In genomic region chr12:31728289-31728916, GRCh38 we compare ENCODE assay signal across 8 cellular contexts. TPM values are rescaled to one million over a fixed set of nuclear protein-coding genes. Genes with fewer than 3 reads are reported as not detected.
DNase-seq lines count a peak whose midpoint lies in the region; ATAC-seq and TF ChIP-seq lines count a peak whose summit lies in the region.

No MANE protein-coding gene starts in this region.

- intact Hi-C loops in CD14-positive monocyte (cut with micrococcal nuclease) (loop anchor here in 1 of 2 donors (5.0 kb wide), 3 partner anchors 39 to 104 kb away; no protein-coding TSS in a partner anchor), MCF 10A (cut with micrococcal nuclease) (loop anchor here (1.0 kb wide), 1 partner anchor 231 kb away; the partner anchor contains the start of gene RESF1), left colon (cut with DNase I, micrococcal nuclease) (no loop called here)

- ATAC-seq in left colon (peak; percentile 32), HG03521 (IDR thresholded peaks at IDR 0.05; ENCODE audit: unreplicated experiment) (no peak), GM18909 (IDR thresholded peaks at IDR 0.05; ENCODE audit: poor library complexity, unreplicated experiment) (no peak)

- peak overlapping the region; percentile 99 to 100 (median 99) for H3K27ac Mint-ChIP-seq in CD14-positive monocyte
- H3K27ac Mint-ChIP-seq in MCF 10A (ENCODE audit: low read depth, unreplicated experiment), result peak overlapping the region; percentile 76

- peak overlapping the region; percentile 98 to 99 for H3K4me3 Mint-ChIP-seq in CD14-positive monocyte
- peak overlapping the region; percentile 84 for H3K4me3 Mint-ChIP-seq in MCF 10A (ENCODE audit: unreplicated experiment)

- H3K36me3 Mint-ChIP-seq in CD14-positive monocyte (peaks cover 13 to 24% of the 10 kb centered on the region in 2 donors), MCF 10A (ENCODE audit: insufficient read depth, unreplicated experiment) (peaks cover 9% of the 10 kb centered on the region)

- POLR2A ChIA-PET in MCF 10A (lab: Yijun Ruan, JAX), result interaction anchor here (0.6 to 2.2 kb wide), 11 partner anchors 12 to 637 kb away, joined by 3 to 12 read pairs (median 4); partner anchors contain the start of genes ETFBKMT and RESF1

- no peak for TF ChIP-seq CTCF in CD14-positive monocyte (IDR thresholded peaks at IDR 0.05)
- TF ChIP-seq CTCF in MCF 10A (IDR thresholded peaks at IDR 0.05; ENCODE audit: unreplicated experiment), result no peak

- BruUV-seq in MCF 10A (replicated peaks; lab: Mats Ljungman, UMichigan), result TSS peak; percentile 44

- H3K4me1 Mint-ChIP-seq in CD14-positive monocyte (peaks cover 67% of the 10 kb centered on the region), MCF 10A (ENCODE audit: insufficient read depth, unreplicated experiment) (peaks cover 14% of the 10 kb centered on the region)

- peaks cover 0 to 2% (median 0%) of the 10 kb centered on the region in 3 donors for H3K27me3 Mint-ChIP-seq in CD14-positive monocyte (ENCODE audit: low read depth in 3 of 3)
- H3K27me3 Mint-ChIP-seq in MCF 10A (ENCODE audit: insufficient read depth, unreplicated experiment), result no peaks in the 10 kb centered on the region

- TF ChIP-seq POLR2A in GM19099 (IDR thresholded peaks at IDR 0.05; ENCODE audit: extremely low read depth, insufficient read length, low read depth), result peak; percentile 57

- CTCF ChIA-PET in MCF 10A (lab: Yijun Ruan, JAX), result interaction anchor here (1.0 kb wide), 1 partner anchor 670 kb away, joined by 3 read pairs; no protein-coding TSS in a partner anchor

- DNase-seq in CD14-positive monocyte (ENCODE audit: low spot score) (no peak), NCI-H69 (lab: John Stamatoyannopoulos, UW) (peak; percentile 96), MCF 10A (ENCODE audit: unreplicated experiment) (no peak), left colon (peak; percentile 63 to 71)
- DNase-seq in stimulated activated CD4-positive, alpha-beta T cell treated with anti-CD3 and anti-CD28 coated beads, Interleukin-4, amount 100 ng/mL, for 1 hour, result peak; percentile 27

- H3K9me3 Mint-ChIP-seq in CD14-positive monocyte (peaks cover 8 to 22% (median 15%) of the 10 kb centered on the region in 7 donors), MCF 10A (ENCODE audit: unreplicated experiment) (peaks cover 9% of the 10 kb centered on the region)

RNA-seq across cellular contexts. Expression of gene AMN1, which starts 0.4 kb away (rescaled TPM):
- polyA plus RNA-seq in CD14-positive monocyte, result 1 to 10 TPM; 7.4 to 7.8 TPM
- 3.0 and 5.6 TPM in 2 replicates for total RNA-seq in MCF 10A (2022)
- 1 to 10 TPM; 3.0 to 6.8 TPM for total RNA-seq in left colon

Comparison
In these comparisons a context has a peak if more than half of its experiments do, and no peak if none do; other contexts are left out.
1. DNase-seq: peak in NCI-H69 (single experiment), left colon (2 of 2) and stimulated activated CD4-positive, alpha-beta T cell treated with anti-CD3 and anti-CD28 coated beads, Interleukin-4, amount 100 ng/mL, for 1 hour (single experiment); none in CD14-positive monocyte (single experiment) and MCF 10A (single experiment).